ENCODE assay signal across 1 cellular context in genomic region chr4:1193206-1194027, GRCh38.
TF ChIP-seq lines count a peak whose summit lies in the region.

No MANE protein-coding gene starts in this region.

TF ChIP-seq in GM12878, 131 proteins besides CTCF, POLR2A, EP300 and RAD21 (continued from another document):
- no peak for TF ChIP-seq E2F8 (IDR thresholded peaks at IDR 0.05; ENCODE audit: low read depth, partially characterized antibody)
- no peak for TF ChIP-seq PAX8 (IDR thresholded peaks at IDR 0.05)
- no peak for TF ChIP-seq FOXK2 (IDR thresholded peaks at IDR 0.05)
- TF ChIP-seq YBX1 (IDR thresholded peaks at IDR 0.05) = no peak
- no peak for TF ChIP-seq ZNF24 (IDR thresholded peaks at IDR 0.05)
